ENCODE assay signal across 28 cellular contexts in the genomic region with DNA sequence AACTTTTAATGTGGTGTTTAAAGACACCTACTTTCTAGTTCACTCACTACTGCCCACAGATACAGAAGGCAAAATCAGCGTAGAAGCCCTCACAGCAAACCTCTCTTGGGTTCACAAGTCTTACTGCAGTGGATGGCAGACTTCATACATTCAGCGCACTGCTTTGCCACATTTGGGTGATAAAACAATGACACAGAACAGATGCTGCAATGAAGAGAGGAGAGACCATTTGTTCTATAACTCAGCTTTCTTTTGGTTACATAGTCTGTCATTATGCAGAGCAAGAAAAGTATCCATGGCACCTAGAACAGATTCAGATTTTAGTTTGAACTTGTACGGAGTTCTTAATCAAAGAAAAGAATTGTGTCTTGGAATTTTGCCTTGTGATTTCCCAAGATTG.
"Had no signal": no experiment of that assay in that cellular context is flagged by ENCODE, and none has a peak within 500 bp of the region (broad histone marks: within the 10 kb centered on the region; RNA-seq: fewer than 3 reads in every experiment).

No MANE protein-coding gene starts in this region.

- DNase-seq: activated CD4-positive, alpha-beta T cell treated with anti-CD3 and anti-CD28 coated beads for 48 hours; activated CD4-positive, alpha-beta T cell treated with anti-CD3 and anti-CD28 coated beads, Interleukin-2, amount 50 U/mL, for 48 hours; activated CD4-positive, CD25-positive, alpha-beta regulatory T cell; activated CD8-positive, alpha-beta memory T cell treated with anti-CD3 and anti-CD28 coated beads for 24 hours; activated gamma-delta T cell; activated naive CD4-positive, alpha-beta T cell treated with anti-CD3 and anti-CD28 coated beads, Interleukin-2, amount 10 ng/mL, durations not matched to agents 7 days and 5 days; activated naive CD8-positive, alpha-beta T cell treated with anti-CD3 and anti-CD28 coated beads, Interleukin-2, amount 10 ng/mL, durations not matched to agents 7 days and 5 days; activated T-cell treated with anti-CD3 and anti-CD28 coated beads, Interleukin-2, amount 50 U/mL, for 1 hour; amniotic stem cell; effector CD8-positive, alpha-beta T cell; hippocampal formation; lower lobe of right lung; mesendoderm; pancreas; psoas muscle; sigmoid colon; small intestine; stimulated activated CD4-positive, alpha-beta T cell treated with anti-CD3 and anti-CD28 coated beads, Interleukin-1b, Interleukin-23, amount 100 ng/mL, for 48 hours; stimulated activated CD4-positive, alpha-beta T cell treated with anti-CD3 and anti-CD28 coated beads, Interleukin-4, amount 100 ng/mL, for 4 hours; stimulated activated CD8-positive, alpha-beta memory T cell treated with anti-CD3 and anti-CD28 coated beads, Interleukin-4, amount 100 ng/mL, for 48 hours; stimulated activated naive B cell treated with anti-CD40 and anti-IgM and Interleukin-4, amounts not matched to agents 10 μg/mL and 1 μg/mL and 100 μg/mL, for 72 hours; testis; uterus had no signal

- H3K9me3 ChIP-seq: gastroesophageal sphincter, lower lobe of right lung, pancreas, psoas muscle, sigmoid colon, testis, uterus had no signal

- FAIRE-seq: bronchial epithelial cell, colon, endometrium, pancreas, small intestine had no signal

- ATAC-seq: gastroesophageal sphincter; lower lobe of right lung; pancreas; psoas muscle; stimulated activated naive B cell treated with anti-CD40 and anti-IgM and Interleukin-4, amounts not matched to agents 10 μg/mL and 1 μg/mL and 100 μg/mL, for 72 hours had no signal

- H3K4me3 ChIP-seq: gastroesophageal sphincter, lower lobe of right lung, pancreas, psoas muscle, sigmoid colon, testis, uterus had no signal

- H3K27ac ChIP-seq: epithelial cell of prostate, gastroesophageal sphincter, lower lobe of right lung, pancreas, psoas muscle, testis, uterus had no signal

- H3K36me3 ChIP-seq: gastroesophageal sphincter, lower lobe of right lung, pancreas, sigmoid colon, uterus had no signal

- H3K27me3 ChIP-seq: gastroesophageal sphincter, pancreas, sigmoid colon, testis, uterus had no signal

- H3K4me1 ChIP-seq: gastroesophageal sphincter, lower lobe of right lung, pancreas, psoas muscle, testis, uterus had no signal
